Comparison of ENCODE assay signal across 2 cellular contexts in genomic region chr9:5574998-5575397, GRCh38.
TF ChIP-seq lines count a peak whose summit lies in the region.

No MANE protein-coding gene starts in this region.

TF ChIP-seq in SK-N-SH, 30 proteins besides CTCF, POLR2A, EP300 and RAD21 (continued from another document):
- TF ChIP-seq ZBTB33 (IDR thresholded peaks at IDR 0.05; ENCODE audit: borderline replicate concordance, low read depth) (no peak), FOXM1 (IDR thresholded peaks at IDR 0.05; ENCODE audit: low read depth) (no peak), TEAD4 (IDR thresholded peaks at IDR 0.05; ENCODE audit: borderline replicate concordance, insufficient read depth) (no peak)

TF ChIP-seq in SK-N-SH treated with all-trans-retinoic acid at 6 μM for 48 hours, 23 proteins besides CTCF, POLR2A, EP300 and RAD21 (continued from another document):
- TF ChIP-seq POU6F1 (CRISPR knock-in tag; IDR thresholded peaks at IDR 0.05; ENCODE audit: borderline replicate concordance, low read depth) (no peak), TSHZ2 (CRISPR knock-in tag; IDR thresholded peaks at IDR 0.05) (no peak), ESRRG (CRISPR knock-in tag; IDR thresholded peaks at IDR 0.05) (no peak), ZNF70 (CRISPR knock-in tag; IDR thresholded peaks at IDR 0.05) (no peak)
